Comparison of ENCODE assay signal across 8 cellular contexts in the genomic region with DNA sequence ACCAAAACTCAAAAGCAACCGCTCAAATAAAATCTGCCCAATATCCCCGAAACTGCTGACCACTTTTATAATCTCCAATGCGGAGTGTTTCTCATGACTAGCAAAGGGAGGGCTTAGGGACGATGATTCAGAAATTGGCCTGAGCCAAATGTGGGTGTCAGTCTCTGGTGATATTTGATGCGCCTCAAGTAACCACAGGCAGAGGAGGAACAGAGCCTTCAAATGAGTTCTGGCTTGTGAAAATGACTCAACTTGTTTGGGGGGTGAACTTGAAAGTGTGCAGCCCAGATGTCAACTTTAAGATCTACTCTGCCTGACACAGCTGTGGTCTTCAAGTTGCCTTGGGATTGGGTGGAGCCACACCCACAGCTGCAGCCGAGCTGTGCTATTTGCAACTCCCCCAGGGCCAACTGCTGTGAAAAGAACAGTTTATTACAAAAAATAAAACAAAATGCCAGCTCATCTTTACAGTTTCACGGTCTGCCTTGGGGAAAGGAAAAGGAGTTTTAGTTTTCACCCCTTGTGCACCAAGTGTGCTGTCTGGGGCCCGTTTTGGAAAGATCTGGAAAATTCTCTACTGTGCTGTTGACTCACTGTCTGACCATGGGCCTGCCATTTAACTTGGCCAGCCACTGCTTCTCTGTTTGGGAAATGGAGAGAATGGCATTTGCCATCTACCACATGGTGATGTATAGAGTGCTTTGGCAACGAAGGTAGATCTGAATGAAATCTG.
A peak's percentile ranks its signal among the peaks of the same experiment; 100 is the strongest.
DNase-seq lines count a peak whose midpoint lies in the region; ATAC-seq and TF ChIP-seq lines count a peak whose summit lies in the region.

No MANE protein-coding gene starts in this region.

- peak; percentile 98 for DNase-seq in EL
- DNase-seq in activated gamma-delta T cell treated with anti-CD3 and anti-CD28 coated beads, Interleukin-2, amount 50 U/mL, for 16 hours (ENCODE audit: low read depth) = peak; percentile 9
- DNase-seq in kidney epithelial cell (ENCODE audit: low read depth) = peak; percentile 90
- DNase-seq in type B pancreatic cell (ENCODE audit: extremely low spot score, unreplicated experiment) = no peak
- no peak for DNase-seq in hepatic stellate cell (ENCODE audit: low spot score)
- no peak for DNase-seq in SHP77 treated with DMSO at 0.1 percent for 48 hours (lab: John Stamatoyannopoulos, UW)

- TF ChIP-seq CTCF in kidney epithelial cell (IDR thresholded peaks at IDR 0.05; ENCODE audit: insufficient read depth, low read length, poor library complexity, severe bottlenecking) (no peak), type B pancreatic cell (conservative IDR thresholded peaks at IDR 0.05) (no peak)

- no peak overlapping the region for H3K27ac Mint-ChIP-seq in type B pancreatic cell

- no peaks in the 10 kb centered on the region for H3K36me3 ChIP-seq in kidney epithelial cell (ENCODE audit: control insufficient read depth, insufficient read depth, low read length)

- peaks cover 24% of the 10 kb centered on the region for H3K4me1 Mint-ChIP-seq in type B pancreatic cell (ENCODE audit: unreplicated experiment)

- H3K4me3 ChIP-seq in kidney epithelial cell (ENCODE audit: low read depth, low read length) = no peak overlapping the region

- H3K36me3 Mint-ChIP-seq in type B pancreatic cell = no peaks in the 10 kb centered on the region

- H3K27me3 ChIP-seq in kidney epithelial cell (ENCODE audit: control insufficient read depth, insufficient read depth, low read length) = no peaks in the 10 kb centered on the region

- no peaks in the 10 kb centered on the region for H3K9me3 Mint-ChIP-seq in type B pancreatic cell

- peaks cover 63% of the 10 kb centered on the region for H3K27me3 Mint-ChIP-seq in type B pancreatic cell

- ATAC-seq in GM21367 (IDR thresholded peaks at IDR 0.05; ENCODE audit: unreplicated experiment) (peak; percentile 85), HG03520 (IDR thresholded peaks at IDR 0.05; ENCODE audit: unreplicated experiment) (peak; percentile 94)

- H3K4me3 Mint-ChIP-seq in type B pancreatic cell = peak overlapping the region; percentile 5

Comparison
In these comparisons a context has a peak if more than half of its experiments do, and no peak if none do; other contexts are left out.
1. DNase-seq: peak in EL (single experiment), activated gamma-delta T cell treated with anti-CD3 and anti-CD28 coated beads, Interleukin-2, amount 50 U/mL, for 16 hours (single experiment) and kidney epithelial cell (single experiment); none in type B pancreatic cell (single experiment), hepatic stellate cell (single experiment) and SHP77 treated with DMSO at 0.1 percent for 48 hours (single experiment).